Comparison of ENCODE assay signal across 8 cellular contexts in genomic region chr2:178109813-178110212, GRCh38. TPM values are rescaled to one million over a fixed set of nuclear protein-coding genes. Genes with fewer than 3 reads are reported as not detected.
DNase-seq lines count a peak whose midpoint lies in the region; ATAC-seq, FAIRE-seq and TF ChIP-seq lines count a peak whose summit lies in the region.

No MANE protein-coding gene starts in this region.

- no peak overlapping the region for H3K27ac Mint-ChIP-seq in T-cell

- H3K9me3 Mint-ChIP-seq in T-cell: no peaks in the 10 kb centered on the region

- peaks cover 7% of the 10 kb centered on the region; the same call in 1 of the 2 replicates for H3F3A ChIP-seq in PC-9 (ENCODE audit: insufficient read depth, low read depth)

- H3K79me2 ChIP-seq in DND-41 (ENCODE audit: insufficient read depth, low read length) (peaks cover 15% of the 10 kb centered on the region), PC-9 (ENCODE audit: low read depth) (peaks cover 8% of the 10 kb centered on the region; the same call in 1 of the 2 replicates)

- WGBS in pancreas, 2 donors: 0 to 11% methylated on average over 1 of the region's 1 CpG

- H3K27me3 Mint-ChIP-seq in T-cell: no peaks in the 10 kb centered on the region

- no peak overlapping the region for H3K4me3 ChIP-seq in DND-41 (ENCODE audit: low read depth in 1 of 2, low read length in 2 of 2)
- H3K4me3 ChIP-seq in PC-9: no peak overlapping the region
- no peak overlapping the region for H3K4me3 ChIP-seq in epithelial cell of proximal tubule (ENCODE audit: low read depth, low read length)
- H3K4me3 ChIP-seq in pancreas: no peak overlapping the region

- no peaks in the 10 kb centered on the region for H3K27me3 ChIP-seq in DND-41 (ENCODE audit: insufficient read depth, low read length, poor library complexity)
- no peaks in the 10 kb centered on the region for H3K27me3 ChIP-seq in PC-9 (ENCODE audit: insufficient read depth, low read depth)
- H3K27me3 ChIP-seq in pancreas: no peaks in the 10 kb centered on the region

- H3K4me1 Mint-ChIP-seq in T-cell: peaks cover 26 to 33% (median 30%) of the 10 kb centered on the region in 3 donors

- no peaks in the 10 kb centered on the region for H3K36me3 Mint-ChIP-seq in T-cell

- H3K9me2 ChIP-seq in PC-9 (ENCODE audit: insufficient read depth): no peaks in the 10 kb centered on the region

- TF ChIP-seq CTCF in DND-41 (IDR thresholded peaks at IDR 0.05; ENCODE audit: borderline replicate concordance, extremely low read depth, low read length, poor library complexity, severe bottlenecking) (peak; percentile 75), PC-9 (conservative IDR thresholded peaks at IDR 0.05) (peak; percentile 82), epithelial cell of proximal tubule (conservative IDR thresholded peaks at IDR 0.05; ENCODE audit: low read depth, low read length) (peak; percentile 62), pancreas (IDR thresholded peaks at IDR 0.05) (peak; percentile 8 to 49 (median 38))

- in situ Hi-C loops in KBM-7 (cut with MboI; ENCODE audit: low pct_unique_long_range_greater_than_20kb, low sequenced_read_pairs): no loop called here

- intact Hi-C loops in PC-9 (cut with micrococcal nuclease; ENCODE audit: unreplicated experiment) (loop anchor here (5.0 to 10.0 kb wide), 7 partner anchors 172 to 802 kb away; no protein-coding TSS in a partner anchor), pancreas (cut with DNase I) (no loop called here)

- H3K36me3 ChIP-seq in DND-41 (ENCODE audit: insufficient read depth, low read length) (peaks cover 5% of the 10 kb centered on the region; the same call in 1 of the 2 replicates), PC-9 (ENCODE audit: low read depth) (no peaks in the 10 kb centered on the region), pancreas (no peaks in the 10 kb centered on the region)

- H3K4me3 Mint-ChIP-seq in T-cell: no peak overlapping the region

- ATAC-seq in DND-41 (ENCODE audit: insufficient read depth, low read depth) (peak; percentile 20; the same call in 1 of the 3 replicates), pancreas (no peak), HG02840 (IDR thresholded peaks at IDR 0.05; ENCODE audit: low FRiP score, unreplicated experiment) (no peak), T-cell (replicated peaks in 1 of 4) (no peak)

- CTCF ChIA-PET in PC-9 (lab: Charles Lee) (interaction anchor here (1.1 to 4.1 kb wide), 2 partner anchors 304 to 309 kb away, joined by 4 to 19 read pairs; no protein-coding TSS in a partner anchor), T-cell (lab: Charles Lee) (no interaction called here)

- H4K20me1 ChIP-seq in DND-41 (ENCODE audit: insufficient read depth, low read length) (no peaks in the 10 kb centered on the region), PC-9 (ENCODE audit: insufficient read depth) (no peaks in the 10 kb centered on the region)

- H3K27ac ChIP-seq in DND-41 (ENCODE audit: low read length): no peak overlapping the region
- H3K27ac ChIP-seq in PC-9: no peak overlapping the region
- no peak overlapping the region for H3K27ac ChIP-seq in pancreas

- BruUV-seq in PC-9 (replicated peaks; lab: Mats Ljungman, UMichigan): no TSS peak

- peak; percentile 69 for FAIRE-seq in pancreas (lab: Jason Lieb, UNC)

- H3K4me1 ChIP-seq in DND-41 (ENCODE audit: insufficient read depth, low read length): peaks cover 25% of the 10 kb centered on the region
- H3K4me1 ChIP-seq in PC-9 (replicated peaks; ENCODE audit: insufficient read depth): peaks cover 27% of the 10 kb centered on the region
- H3K4me1 ChIP-seq in pancreas: peaks cover 9 to 20% (median 17%) of the 10 kb centered on the region in 3 donors

- no peak overlapping the region for H3K4me2 ChIP-seq in DND-41 (ENCODE audit: insufficient read depth, low read length)
- no peak overlapping the region for H3K4me2 ChIP-seq in PC-9

- H3K9me3 ChIP-seq in DND-41 (ENCODE audit: insufficient read depth, low read length, severe bottlenecking) (no peaks in the 10 kb centered on the region), PC-9 (ENCODE audit: insufficient read depth, low read depth) (no peaks in the 10 kb centered on the region), pancreas (no peaks in the 10 kb centered on the region)

- POLR2A ChIA-PET in PC-9 (lab: Charles Lee; ENCODE audit: unreplicated experiment): no interaction called here
- POLR2A ChIA-PET in T-cell (lab: Charles Lee): no interaction called here

- H3K9ac ChIP-seq in DND-41 (ENCODE audit: low read depth, low read length): no peak overlapping the region

- DNase-seq in DND-41: no peak
- peak; percentile 68 for DNase-seq in KBM-7
- peak in 1 of 2 experiments; percentile 55 for DNase-seq in PC-9
- DNase-seq in epithelial cell of proximal tubule (ENCODE audit: low read depth): no peak
- DNase-seq in pancreas: no peak
- no peak for DNase-seq in activated effector memory CD4-positive, alpha-beta T cell treated with anti-CD3 and anti-CD28 coated beads, Interleukin-2, amount 50 U/mL, for 16 hours
- DNase-seq in T-cell: no peak

- H2AFZ ChIP-seq in DND-41 (ENCODE audit: low read depth, low read length) (no peak overlapping the region), PC-9 (no peak overlapping the region)

RNA-seq across cellular contexts. Expression of gene RBM45, which starts 2.4 kb away (rescaled TPM):
- total RNA-seq in PC-9 (2021): 8.7 and 12.6 TPM in 2 replicates
- total RNA-seq in epithelial cell of proximal tubule: 10.2 and 11.7 TPM in 2 replicates
- total RNA-seq in pancreas: 1 to 10 TPM; 5.0 to 8.0 (median 6.0) TPM
- polyA plus RNA-seq in pancreas: 1 to 10 TPM; 8.4 to 9.4 TPM
- 10 to 100 TPM in 4 of 5 donors, 1 to 10 TPM in 1; 9.2 to 17.7 (median 15.6) TPM for total RNA-seq in T-cell

RNA-seq across cellular contexts. Expression of gene PDE11A, which starts 37.2 kb away (rescaled TPM):
- total RNA-seq in PC-9 (2021): 1.1 and 1.4 TPM in 2 replicates
- total RNA-seq in epithelial cell of proximal tubule: 0.87 and 1.2 TPM in 2 replicates
- 1 to 10 TPM; 1.2 to 5.0 (median 1.9) TPM for total RNA-seq in pancreas
- polyA plus RNA-seq in pancreas: 1 to 10 TPM in 1 of 2 donors, under 1 TPM in 1; 0.28 to 1.5 TPM
- not detected for total RNA-seq in T-cell
